Comparison of ENCODE assay signal across 8 cellular contexts in genomic region chr19:37902668-37903067, GRCh38. TPM values are rescaled to one million over a fixed set of nuclear protein-coding genes. Genes with fewer than 3 reads are reported as not detected.
DNase-seq lines count a peak whose midpoint lies in the region; ATAC-seq and TF ChIP-seq lines count a peak whose summit lies in the region.

No MANE protein-coding gene starts in this region.

- H3K27me3 Mint-ChIP-seq in activated T-helper 2 cell treated with anti-CD3 and anti-CD28 coated beads, Interferon-gamma antibody, Interleukin-2, Interleukin-4, amounts not matched to agents 10 μg/mL and 5 μg/mL and 100 μg/mL, durations not matched to agents 14 hours and 24 hours and 36 hours (ENCODE audit: low read depth), result peaks cover 4% of the 10 kb centered on the region

- no peaks in the 10 kb centered on the region for H3K9me3 Mint-ChIP-seq in activated T-helper 2 cell treated with anti-CD3 and anti-CD28 coated beads, Interferon-gamma antibody, Interleukin-2, Interleukin-4, amounts not matched to agents 10 μg/mL and 5 μg/mL and 100 μg/mL, durations not matched to agents 14 hours and 24 hours and 36 hours

- intact Hi-C loops in activated T-helper 2 cell treated with anti-CD3 and anti-CD28 coated beads, Interferon-gamma antibody, Interleukin-2, Interleukin-4, amounts not matched to agents 10 μg/mL and 5 μg/mL and 100 μg/mL, durations not matched to agents 14 hours and 24 hours and 36 hours (cut with micrococcal nuclease), result loop anchor here (5.0 to 10.0 kb wide), 3 partner anchors 320 to 1848 kb away; partner anchors contain the start of genes DPF1, PSMD8, THAP8 and WDR62

- H3K27ac ChIP-seq in RWPE1, result no peak overlapping the region
- H3K27ac ChIP-seq in foreskin keratinocyte, result no peak overlapping the region
- no peak overlapping the region for H3K27ac ChIP-seq in thoracic aorta

- H3K36me3 ChIP-seq in MG63, result no peaks in the 10 kb centered on the region
- H3K36me3 ChIP-seq in thoracic aorta, result no peaks in the 10 kb centered on the region

- DNase-seq in GM10248 (ENCODE audit: extremely low spot score) (peak; percentile 80), MG63 (peak; percentile 60), RWPE1 (ENCODE audit: low spot score) (peak; percentile 78), foreskin keratinocyte (peak; percentile 19 to 50), omental fat pad (ENCODE audit: low spot score) (peak; percentile 57), thoracic aorta (ENCODE audit: low spot score) (peak; percentile 20)
- DNase-seq in activated T-helper 2 cell treated with anti-CD3 and anti-CD28 coated beads, Interferon-gamma antibody, Interleukin-2, Interleukin-4, amounts not matched to agents 10 μg/mL and 5 μg/mL and 100 μg/mL, durations not matched to agents 14 hours and 24 hours and 36 hours (ENCODE audit: low spot score), result peak; percentile 62

- peak; percentile 86 for TF ChIP-seq CTCF in GM10248 (IDR thresholded peaks at IDR 0.05; ENCODE audit: control extremely low read depth, extremely low read depth, low read depth, missing control alignments)
- peak; percentile 83 for TF ChIP-seq CTCF in RWPE1 (conservative IDR thresholded peaks at IDR 0.05; ENCODE audit: low read depth)
- peak; percentile 94 for TF ChIP-seq CTCF in foreskin keratinocyte (conservative IDR thresholded peaks at IDR 0.05)
- peak in 1 of 3 donors; percentile 10 for TF ChIP-seq CTCF in omental fat pad (IDR thresholded peaks at IDR 0.05)
- peak; percentile 56 for TF ChIP-seq CTCF in thoracic aorta (IDR thresholded peaks at IDR 0.05)

- no peaks in the 10 kb centered on the region for H3K9me3 ChIP-seq in MG63
- H3K9me3 ChIP-seq in thoracic aorta, result no peaks in the 10 kb centered on the region

- ATAC-seq in foreskin keratinocyte (peak; percentile 38), omental fat pad (ENCODE audit: low FRiP score) (no peak), thoracic aorta (ENCODE audit: insufficient number of reproducible peaks, low FRiP score, low read depth) (no peak), GM19328 (IDR thresholded peaks at IDR 0.05; ENCODE audit: unreplicated experiment) (no peak)

- H3K36me3 Mint-ChIP-seq in activated T-helper 2 cell treated with anti-CD3 and anti-CD28 coated beads, Interferon-gamma antibody, Interleukin-2, Interleukin-4, amounts not matched to agents 10 μg/mL and 5 μg/mL and 100 μg/mL, durations not matched to agents 14 hours and 24 hours and 36 hours (ENCODE audit: low read depth), result no peaks in the 10 kb centered on the region

- CTCF ChIA-PET in GM10248 (lab: Yijun Ruan, JAX) (interaction anchor here (0.6 to 3.1 kb wide), 73 partner anchors 9 to 606 kb away, joined by 3 to 19 read pairs (median 5); partner anchors contain the start of genes CATSPERG, FAM98C, KCNK6 and PSMD8), RWPE1 (lab: Yijun Ruan, JAX) (interaction anchor here (0.6 to 2.0 kb wide), 36 partner anchors 8 to 346 kb away, joined by 3 to 16 read pairs (median 4); no protein-coding TSS in a partner anchor)

- H3K27me3 ChIP-seq in MG63 (no peaks in the 10 kb centered on the region), foreskin keratinocyte (no peaks in the 10 kb centered on the region), thoracic aorta (replicated peaks; ENCODE audit: insufficient read depth) (no peaks in the 10 kb centered on the region)

- no peaks in the 10 kb centered on the region for H3K4me1 ChIP-seq in foreskin keratinocyte
- H3K4me1 ChIP-seq in thoracic aorta (ENCODE audit: control insufficient read depth in 1 of 2, low read depth in 2 of 2), result peaks cover under 1 to 5% of the 10 kb centered on the region in 2 donors

- H3K4me3 Mint-ChIP-seq in activated T-helper 2 cell treated with anti-CD3 and anti-CD28 coated beads, Interferon-gamma antibody, Interleukin-2, Interleukin-4, amounts not matched to agents 10 μg/mL and 5 μg/mL and 100 μg/mL, durations not matched to agents 14 hours and 24 hours and 36 hours (ENCODE audit: low read depth), result no peak overlapping the region

- POLR2A ChIA-PET in GM10248 (lab: Yijun Ruan, JAX) (no interaction called here), RWPE1 (lab: Yijun Ruan, JAX; ENCODE audit: low non-redundant PET) (interaction anchor here (0.9 kb wide), 1 partner anchor 102 kb away, joined by 3 read pairs; no protein-coding TSS in a partner anchor)

- H3K4me1 Mint-ChIP-seq in activated T-helper 2 cell treated with anti-CD3 and anti-CD28 coated beads, Interferon-gamma antibody, Interleukin-2, Interleukin-4, amounts not matched to agents 10 μg/mL and 5 μg/mL and 100 μg/mL, durations not matched to agents 14 hours and 24 hours and 36 hours (ENCODE audit: low read depth), result peaks cover 11% of the 10 kb centered on the region

- no peak overlapping the region for H3K4me3 ChIP-seq in MG63
- H3K4me3 ChIP-seq in thoracic aorta, result no peak overlapping the region

- no peak overlapping the region for H3K27ac Mint-ChIP-seq in activated T-helper 2 cell treated with anti-CD3 and anti-CD28 coated beads, Interferon-gamma antibody, Interleukin-2, Interleukin-4, amounts not matched to agents 10 μg/mL and 5 μg/mL and 100 μg/mL, durations not matched to agents 14 hours and 24 hours and 36 hours

RNA-seq across cellular contexts. Expression of gene WDR87, which starts 3.7 kb away (rescaled TPM):
- total RNA-seq in MG63 (2014; rRNA removed; shearing (Covaris generic); ENCODE audit: low replicate concordance), result not detected in 2 replicates
- total RNA-seq in activated T-helper 2 cell treated with anti-CD3 and anti-CD28 coated beads, Interferon-gamma antibody, Interleukin-2, Interleukin-4, amounts not matched to agents 10 μg/mL and 5 μg/mL and 100 μg/mL, durations not matched to agents 14 hours and 24 hours and 36 hours, result not detected in 2 replicates
- total RNA-seq in foreskin keratinocyte (not detected in 2 replicates), omental fat pad (not detected), thoracic aorta (not detected)
- polyA plus RNA-seq in foreskin keratinocyte, result not detected in 2 replicates

RNA-seq across cellular contexts. Expression of gene SIPA1L3, which starts 4.3 kb away (rescaled TPM):
- 13.8 and 18.0 TPM in 2 replicates for total RNA-seq in MG63 (2014; rRNA removed; shearing (Covaris generic); ENCODE audit: low replicate concordance)
- 15.6 and 15.9 TPM in 2 replicates for total RNA-seq in activated T-helper 2 cell treated with anti-CD3 and anti-CD28 coated beads, Interferon-gamma antibody, Interleukin-2, Interleukin-4, amounts not matched to agents 10 μg/mL and 5 μg/mL and 100 μg/mL, durations not matched to agents 14 hours and 24 hours and 36 hours
- 17.2 and 17.7 TPM in 2 replicates for total RNA-seq in foreskin keratinocyte
- polyA plus RNA-seq in foreskin keratinocyte, result 3.0 and 3.8 TPM in 2 replicates
- 10 to 100 TPM in 2 of 4 donors, 1 to 10 TPM in 2; 8.9 to 14.7 (median 12.0) TPM for total RNA-seq in omental fat pad
- 10 to 100 TPM; 14.5 to 39.4 TPM for total RNA-seq in thoracic aorta

Comparison
In these comparisons a context has a peak if more than half of its experiments do, and no peak if none do; other contexts are left out.
1. DNase-seq: peak in every context shown above with its lines; median percentile 80 in GM10248; 78 in RWPE1; 62 in activated T-helper 2 cell treated with anti-CD3 and anti-CD28 coated beads, Interferon-gamma antibody, Interleukin-2, Interleukin-4, amounts not matched to agents 10 μg/mL and 5 μg/mL and 100 μg/mL, durations not matched to agents 14 hours and 24 hours and 36 hours; 60 in MG63; 57 in omental fat pad; 34 in foreskin keratinocyte; 20 in thoracic aorta.